Comparison of ENCODE assay signal across 1 cellular context in the genomic region with DNA sequence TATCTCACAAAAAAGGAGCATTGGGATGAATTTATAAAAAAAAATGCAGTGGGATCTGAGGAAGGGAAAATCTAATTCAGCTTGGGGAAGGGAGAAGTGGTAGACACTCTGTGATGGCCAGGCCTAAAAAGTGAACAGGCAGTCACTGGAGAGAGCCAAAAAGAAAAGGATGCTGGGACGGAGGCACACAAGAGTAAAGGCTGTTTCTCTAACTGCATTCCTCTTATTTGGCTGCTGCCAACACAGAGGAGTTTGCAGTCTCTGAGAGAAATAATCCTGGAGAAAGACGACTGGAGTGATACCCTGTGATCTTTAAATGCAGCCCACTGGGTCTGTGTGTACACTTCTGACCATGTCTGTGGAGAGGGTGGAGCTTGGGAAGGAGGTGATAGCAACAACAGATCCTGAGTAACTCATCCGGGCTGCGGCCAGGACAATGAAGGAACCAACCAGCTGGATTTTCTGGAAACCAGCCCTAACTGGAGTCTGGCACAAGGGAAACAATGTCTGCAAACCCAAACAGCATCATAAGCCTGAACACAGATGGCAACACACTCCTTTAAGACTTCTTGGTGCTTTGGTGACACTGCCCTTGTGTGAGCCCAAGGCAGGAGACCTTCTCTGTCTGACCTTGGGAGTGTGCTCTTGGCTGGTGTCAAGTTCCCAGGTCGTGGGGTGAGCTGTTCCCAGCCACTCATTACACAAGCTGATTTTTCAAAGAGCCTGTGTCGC.
TF ChIP-seq lines count a peak whose summit lies in the region.

No MANE protein-coding gene starts in this region.

TF ChIP-seq in HEK293T, 16 proteins besides CTCF, POLR2A, EP300 and RAD21:
- TF ChIP-seq FOXM1 (IDR thresholded peaks at IDR 0.05; ENCODE audit: borderline replicate concordance) = no peak
